In the genomic region with DNA sequence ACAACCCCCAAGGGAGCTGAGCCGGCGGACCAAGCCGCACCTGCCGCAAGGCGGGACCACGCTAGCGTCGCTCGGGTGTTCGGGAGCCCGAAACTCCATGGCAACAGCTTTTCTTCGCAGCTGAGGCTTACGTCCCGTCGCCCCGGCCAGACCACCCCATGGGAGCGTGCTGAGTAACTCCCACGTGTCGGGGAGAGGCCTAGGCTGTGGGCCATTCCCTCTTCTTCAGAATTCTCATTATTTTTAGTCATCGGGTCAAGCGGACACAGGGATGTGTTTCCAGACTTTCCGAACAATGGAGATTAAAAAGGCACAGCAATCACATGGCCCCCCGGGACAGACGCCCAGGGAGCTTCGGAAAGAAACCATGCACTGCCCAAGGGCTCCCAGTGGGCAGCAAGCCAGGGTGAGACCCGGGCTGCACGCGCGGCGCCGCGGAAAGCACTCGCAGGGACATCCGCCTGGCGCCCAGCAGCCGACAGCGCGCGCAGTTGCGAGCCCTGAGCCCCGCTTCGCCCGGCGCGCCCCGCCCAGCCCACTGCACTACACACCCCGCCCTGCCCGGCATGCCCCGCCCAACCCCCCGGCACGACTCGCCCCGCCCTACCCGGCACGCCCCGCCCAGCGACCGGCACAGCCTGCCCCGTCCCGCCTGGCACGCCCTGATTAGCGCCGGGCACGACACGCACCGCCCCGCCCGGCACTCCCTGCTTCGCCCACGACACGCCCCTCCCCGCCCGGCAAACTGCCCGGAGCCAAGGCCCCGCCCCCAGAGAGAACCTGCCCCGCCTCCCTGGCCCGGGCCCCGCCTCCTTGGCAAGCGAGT, we compare ENCODE assay signal across 8 cellular contexts. TPM values are rescaled to one million over a fixed set of nuclear protein-coding genes. Genes with fewer than 3 reads are reported as not detected.
DNase-seq lines count a peak whose midpoint lies in the region; ATAC-seq and TF ChIP-seq lines count a peak whose summit lies in the region.

No MANE protein-coding gene starts in this region.

- CTCF ChIA-PET in Caco-2 (lab: Charles Lee): interaction anchor here (1.3 kb wide), 1 partner anchor 84 kb away, joined by 5 read pairs; no protein-coding TSS in a partner anchor
- CTCF ChIA-PET in activated CD8-positive, alpha-beta memory T cell treated with anti-CD3 and anti-CD28 coated beads, Interleukin-2, amount 10 ng/mL, durations not matched to agents 7 days and 5 days (lab: Charles Lee): interaction anchor here (0.7 to 2.4 kb wide), 4 partner anchors 10 to 116 kb away, joined by 3 to 9 read pairs (median 3); partner anchors contain the start of gene ATG2B

- DNase-seq in Caco-2 (peak; percentile 95 to 99), HT1080 (ENCODE audit: low read depth) (peak; percentile 75), NOMO-1 (lab: John Stamatoyannopoulos, UW; ENCODE audit: unreplicated experiment in 2 of 2) (peak; percentile 90 to 97), endodermal cell (peak; percentile 100), mesothelial cell of epicardium (ENCODE audit: low spot score in 2 of 2, unreplicated experiment in 2 of 2) (peak; percentile 95 to 99)
- DNase-seq in activated CD8-positive, alpha-beta memory T cell treated with anti-CD3 and anti-CD28 coated beads, Interleukin-2, amount 10 ng/mL, durations not matched to agents 7 days and 5 days: peak; percentile 99
- peak; percentile 98 to 100 for DNase-seq in stimulated activated CD8-positive, alpha-beta memory T cell treated with anti-CD3 and anti-CD28 coated beads, Interleukin-15, amount 100 ng/mL, for 4 hours (ENCODE audit: low read depth in 2 of 2)

- intact Hi-C loops in Caco-2 (cut with micrococcal nuclease; ENCODE audit: unreplicated experiment): loop anchor here (1.0 kb wide), 1 partner anchor 29 kb away; no protein-coding TSS in a partner anchor

- BruUV-seq in Caco-2 (replicated peaks; lab: Mats Ljungman, UMichigan): no TSS peak

- H3K27ac Mint-ChIP-seq in Caco-2 (ENCODE audit: unreplicated experiment) (peak overlapping the region; percentile 76), endodermal cell (no peak overlapping the region), mesothelial cell of epicardium (peak overlapping the region; percentile 90)
- peak overlapping the region; percentile 79 for H3K27ac Mint-ChIP-seq in activated CD8-positive, alpha-beta memory T cell treated with anti-CD3 and anti-CD28 coated beads, Interleukin-2, amount 10 ng/mL, durations not matched to agents 7 days and 5 days

- peak overlapping the region; percentile 67 for H3K9ac ChIP-seq in endodermal cell (ENCODE audit: extremely low read depth, low read length, poor library complexity, severe bottlenecking)

- 0 to 1% methylated on average over 15 to 76 of the region's 79 CpGs for WGBS in endodermal cell (ENCODE audit: insufficient coverage in 1 of 2, insufficient read length in 1 of 2), 2 experiments

- H3K4me1 ChIP-seq in Caco-2 (peaks cover 13% of the 10 kb centered on the region; the same call in 1 of the 2 replicates), endodermal cell (ENCODE audit: control insufficient read depth, insufficient read depth, low read length) (no peaks in the 10 kb centered on the region)

- peak; percentile 90 for ATAC-seq in GM21367 (IDR thresholded peaks at IDR 0.05; ENCODE audit: unreplicated experiment)
- ATAC-seq in activated CD8-positive, alpha-beta memory T cell treated with anti-CD3 and anti-CD28 coated beads, Interleukin-2, amount 10 ng/mL, durations not matched to agents 7 days and 5 days: peak; percentile 96

- H3K4me3 ChIP-seq in Caco-2 (ENCODE audit: low read depth, low read length) (peak overlapping the region; percentile 73), endodermal cell (ENCODE audit: low read length) (peak overlapping the region; percentile 92)

- POLR2A ChIA-PET in Caco-2 (lab: Charles Lee): no interaction called here

- H3K9me3 Mint-ChIP-seq in Caco-2 (ENCODE audit: unreplicated experiment) (no peaks in the 10 kb centered on the region), endodermal cell (no peaks in the 10 kb centered on the region), mesothelial cell of epicardium (no peaks in the 10 kb centered on the region)
- no peaks in the 10 kb centered on the region for H3K9me3 Mint-ChIP-seq in activated CD8-positive, alpha-beta memory T cell treated with anti-CD3 and anti-CD28 coated beads, Interleukin-2, amount 10 ng/mL, durations not matched to agents 7 days and 5 days (ENCODE audit: low read depth)

- H3K27me3 ChIP-seq in Caco-2 (replicated peaks; ENCODE audit: control insufficient read depth, insufficient read depth, low read length) (no peaks in the 10 kb centered on the region), endodermal cell (ENCODE audit: control insufficient read depth, insufficient read depth, low read length, poor library complexity, severe bottlenecking) (peaks cover 24% of the 10 kb centered on the region)

- TF ChIP-seq CTCF in Caco-2 (IDR thresholded peaks at IDR 0.05; ENCODE audit: insufficient read depth in 1 of 2, low read depth in 1 of 2, low read length in 1 of 2, severe bottlenecking in 1 of 2, unreplicated experiment in 1 of 2): no peak
- TF ChIP-seq CTCF in endodermal cell (conservative IDR thresholded peaks at IDR 0.05): no peak
- no peak for TF ChIP-seq CTCF in mesothelial cell of epicardium (IDR thresholded peaks at IDR 0.05; ENCODE audit: unreplicated experiment)

- H3K9me3 ChIP-seq in Caco-2 (no peaks in the 10 kb centered on the region), endodermal cell (ENCODE audit: control insufficient read depth, low read length) (no peaks in the 10 kb centered on the region)

- no peaks in the 10 kb centered on the region for H3K36me3 ChIP-seq in Caco-2 (ENCODE audit: control insufficient read depth, insufficient read depth, low read length)
- peaks cover 10% of the 10 kb centered on the region for H3K36me3 ChIP-seq in endodermal cell (ENCODE audit: control insufficient read depth, insufficient read depth, low read length)

- H3K27me3 Mint-ChIP-seq in Caco-2 (ENCODE audit: insufficient read depth, unreplicated experiment): no peaks in the 10 kb centered on the region
- H3K27me3 Mint-ChIP-seq in activated CD8-positive, alpha-beta memory T cell treated with anti-CD3 and anti-CD28 coated beads, Interleukin-2, amount 10 ng/mL, durations not matched to agents 7 days and 5 days: peaks cover 12% of the 10 kb centered on the region
- peaks cover 41% of the 10 kb centered on the region for H3K27me3 Mint-ChIP-seq in endodermal cell (ENCODE audit: insufficient read depth)
- peaks cover 14% of the 10 kb centered on the region for H3K27me3 Mint-ChIP-seq in mesothelial cell of epicardium (ENCODE audit: low read depth)

- H3K27ac ChIP-seq in endodermal cell (ENCODE audit: low read depth, low read length): peak overlapping the region; percentile 70

- H3K4me3 Mint-ChIP-seq in Caco-2 (ENCODE audit: unreplicated experiment) (peak overlapping the region; percentile 81), endodermal cell (peak overlapping the region; percentile 69), mesothelial cell of epicardium (peak overlapping the region; percentile 76)
- peak overlapping the region; percentile 84 for H3K4me3 Mint-ChIP-seq in activated CD8-positive, alpha-beta memory T cell treated with anti-CD3 and anti-CD28 coated beads, Interleukin-2, amount 10 ng/mL, durations not matched to agents 7 days and 5 days

- no peaks in the 10 kb centered on the region for H3K4me1 Mint-ChIP-seq in Caco-2 (ENCODE audit: low read depth, unreplicated experiment)
- H3K4me1 Mint-ChIP-seq in activated CD8-positive, alpha-beta memory T cell treated with anti-CD3 and anti-CD28 coated beads, Interleukin-2, amount 10 ng/mL, durations not matched to agents 7 days and 5 days: peaks cover 9% of the 10 kb centered on the region
- no peaks in the 10 kb centered on the region for H3K4me1 Mint-ChIP-seq in endodermal cell
- H3K4me1 Mint-ChIP-seq in mesothelial cell of epicardium: peaks cover 11% of the 10 kb centered on the region

- H3K36me3 Mint-ChIP-seq in Caco-2 (ENCODE audit: insufficient read depth, unreplicated experiment) (peaks cover 7% of the 10 kb centered on the region), endodermal cell (ENCODE audit: low read depth) (peaks cover 4% of the 10 kb centered on the region), mesothelial cell of epicardium (peaks cover 3% of the 10 kb centered on the region)
- H3K36me3 Mint-ChIP-seq in activated CD8-positive, alpha-beta memory T cell treated with anti-CD3 and anti-CD28 coated beads, Interleukin-2, amount 10 ng/mL, durations not matched to agents 7 days and 5 days: no peaks in the 10 kb centered on the region

RNA-seq across cellular contexts. Expression of gene AK7, which starts 0.4 kb away (rescaled TPM):
- total RNA-seq in Caco-2 (2022) (0.49 and 0.68 TPM in 2 replicates), endodermal cell (1 to 10 TPM; 3.8 to 6.2 TPM), mesothelial cell of epicardium (1.9 to 2.6 TPM (median 2.2 TPM) in 3 replicates)
- total RNA-seq in HT1080 (2014; rRNA removed; shearing (Covaris generic)): 0.23 TPM in 1 of 2 replicates, not detected in the other
- 0.08 and 0.18 TPM in 2 replicates for polyA plus RNA-seq in HT1080 (2015; cell fraction: cytosol; rRNA removed)
- 0.12 TPM in 1 of 2 replicates, not detected in the other for polyA plus RNA-seq in HT1080 (2015; cell fraction: nucleus; rRNA removed)
- 1 to 10 TPM in 1 of 2 experiments, under 1 TPM in 1; 0.80 to 1.6 TPM for total RNA-seq in activated CD8-positive, alpha-beta memory T cell treated with anti-CD3 and anti-CD28 coated beads, Interleukin-2, amount 10 ng/mL, durations not matched to agents 7 days and 5 days
- 6.2 TPM for polyA plus RNA-seq in endodermal cell (2013, experiment 1 of 2)
- 7.3 TPM for polyA plus RNA-seq in endodermal cell (2013, experiment 2 of 2)

RNA-seq across cellular contexts. Expression of gene GSKIP, which starts 28.2 kb away (rescaled TPM):
- 24.1 and 27.9 TPM in 2 replicates for total RNA-seq in Caco-2 (2022)
- total RNA-seq in HT1080 (2014; rRNA removed; shearing (Covaris generic)): 28.1 and 36.6 TPM in 2 replicates
- 31.4 and 33.5 TPM in 2 replicates for polyA plus RNA-seq in HT1080 (2015; cell fraction: cytosol; rRNA removed)
- 23.7 and 30.4 TPM in 2 replicates for polyA plus RNA-seq in HT1080 (2015; cell fraction: nucleus; rRNA removed)
- total RNA-seq in activated CD8-positive, alpha-beta memory T cell treated with anti-CD3 and anti-CD28 coated beads, Interleukin-2, amount 10 ng/mL, durations not matched to agents 7 days and 5 days: 10 to 100 TPM; 15.0 to 26.0 TPM
- total RNA-seq in endodermal cell: 10 to 100 TPM; 43.7 to 44.4 TPM
- 37.3 TPM for polyA plus RNA-seq in endodermal cell (2013, experiment 1 of 2)
- 40.1 TPM for polyA plus RNA-seq in endodermal cell (2013, experiment 2 of 2)
- 12.2 to 13.7 TPM (median 13.6 TPM) in 3 replicates for total RNA-seq in mesothelial cell of epicardium

RNA-seq across cellular contexts. Expression of gene ATG2B, which starts 28.4 kb away (rescaled TPM):
- total RNA-seq in Caco-2 (2022) (16.6 and 19.4 TPM in 2 replicates), endodermal cell (10 to 100 TPM in 1 of 2 donors, 1 to 10 TPM in 1; 9.7 to 14.1 TPM), mesothelial cell of epicardium (24.2 to 25.6 TPM (median 25.3 TPM) in 3 replicates)
- 6.9 and 9.4 TPM in 2 replicates for total RNA-seq in HT1080 (2014; rRNA removed; shearing (Covaris generic))
- polyA plus RNA-seq in HT1080 (2015; cell fraction: cytosol; rRNA removed): 3.7 and 5.5 TPM in 2 replicates
- 14.9 and 15.7 TPM in 2 replicates for polyA plus RNA-seq in HT1080 (2015; cell fraction: nucleus; rRNA removed)
- total RNA-seq in activated CD8-positive, alpha-beta memory T cell treated with anti-CD3 and anti-CD28 coated beads, Interleukin-2, amount 10 ng/mL, durations not matched to agents 7 days and 5 days: 10 to 100 TPM; 14.7 to 15.4 TPM
- polyA plus RNA-seq in endodermal cell (2013, experiment 1 of 2): 7.8 TPM
- polyA plus RNA-seq in endodermal cell (2013, experiment 2 of 2): 7.7 TPM

Comparison
In these comparisons a context has a peak if more than half of its experiments do, and no peak if none do; other contexts are left out.
1. Peak in every context shown above with its lines: DNase-seq, ATAC-seq, H3K4me3 ChIP-seq and H3K27ac ChIP-seq.